In the genomic region with DNA sequence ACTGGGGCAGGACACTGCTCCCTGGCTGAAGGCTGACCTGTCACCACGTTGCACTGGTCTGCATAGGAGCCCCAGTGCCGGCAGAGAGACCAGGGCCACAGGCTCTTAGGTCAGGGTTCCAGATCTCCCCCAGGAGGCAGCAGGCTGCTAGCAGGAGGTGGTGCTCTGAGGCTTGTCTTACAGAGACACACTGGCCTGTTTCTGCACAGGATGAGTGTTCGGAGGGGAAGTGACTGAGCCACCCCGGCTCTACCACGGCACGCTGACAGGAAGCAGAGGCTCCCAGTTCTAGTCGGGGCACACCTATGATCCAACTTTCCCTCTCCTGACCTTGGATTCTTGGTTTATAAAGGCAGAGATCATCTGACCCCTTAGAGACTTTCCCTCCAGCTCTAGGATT, we compare ENCODE assay signal across 12 cellular contexts. TPM values are rescaled to one million over a fixed set of nuclear protein-coding genes. Genes with fewer than 3 reads are reported as not detected.
A peak's percentile ranks its signal among the peaks of the same experiment; 100 is the strongest.
DNase-seq lines count a peak whose midpoint lies in the region; ATAC-seq, FAIRE-seq and TF ChIP-seq lines count a peak whose summit lies in the region.
"Had no signal": no experiment of that assay in that cellular context is flagged by ENCODE, and none has a peak within 500 bp of the region (broad histone marks: within the 10 kb centered on the region; RNA-seq: fewer than 3 reads in every experiment).

No MANE protein-coding gene starts in this region.

- peak; percentile 53 for DNase-seq in GM10266 (ENCODE audit: extremely low spot score)
- peak; percentile 51 for DNase-seq in UCSD-AML1 (lab: John Stamatoyannopoulos, UW; ENCODE audit: unreplicated experiment)
- DNase-seq in activated naive CD4-positive, alpha-beta T cell treated with anti-CD3 and anti-CD28 coated beads, Interleukin-2, amount 50 U/mL, for 72 hours (ENCODE audit: low spot score in 2 of 2), result peak in 1 of 2 donors; percentile 60
- DNase-seq in stimulated activated CD4-positive, alpha-beta T cell treated with anti-CD3 and anti-CD28 coated beads, Interleukin-4, amount 100 ng/mL, for 24 hours, result peak; percentile 61
- no peak for DNase-seq in effector CD8-positive, alpha-beta T cell (lab: John Stamatoyannopoulos, UW)
- DNase-seq in mesenteric fat pad (ENCODE audit: low spot score), result no peak
- no peak for DNase-seq in frontal cortex (ENCODE audit: low spot score in 2 of 2)
- DNase-seq: adrenal gland; gastrocnemius medialis; NK-92 treated with Interleukin-12 subunit alpha and Interleukin-12 subunit beta, amount 100 ng/mL, for 24 hours had no signal

- no peaks in the 10 kb centered on the region for H3K9me3 Mint-ChIP-seq in activated naive CD4-positive, alpha-beta T cell treated with anti-CD3 and anti-CD28 coated beads, Interleukin-2, amount 50 U/mL, for 72 hours
- H3K9me3 Mint-ChIP-seq: neural progenitor cell had no signal

- peaks cover 0 to 6% of the 10 kb centered on the region in 2 donors for H3K36me3 Mint-ChIP-seq in activated naive CD4-positive, alpha-beta T cell treated with anti-CD3 and anti-CD28 coated beads, Interleukin-2, amount 50 U/mL, for 72 hours

- no peak for FAIRE-seq in frontal cortex (lab: Jason Lieb, UNC)

- ATAC-seq in activated naive CD4-positive, alpha-beta T cell treated with anti-CD3 and anti-CD28 coated beads, Interleukin-2, amount 50 U/mL, for 72 hours, result peak; percentile 59 to 68
- ATAC-seq in HG02870 (IDR thresholded peaks at IDR 0.05; ENCODE audit: unreplicated experiment), result no peak
- ATAC-seq: gastrocnemius medialis had no signal

- TF ChIP-seq CTCF in GM10266 (IDR thresholded peaks at IDR 0.05; ENCODE audit: control insufficient read depth, insufficient read depth, low read depth, missing control alignments), result no peak

- H3K27ac Mint-ChIP-seq in activated naive CD4-positive, alpha-beta T cell treated with anti-CD3 and anti-CD28 coated beads, Interleukin-2, amount 50 U/mL, for 72 hours, result peak overlapping the region; percentile 63 to 92
- H3K27ac Mint-ChIP-seq: neural progenitor cell had no signal

RNA-seq across cellular contexts. Expression of gene FBXL22, which starts 8.6 kb away (rescaled TPM):
- under 1 TPM; 0.30 to 0.80 TPM for total RNA-seq in activated naive CD4-positive, alpha-beta T cell treated with anti-CD3 and anti-CD28 coated beads, Interleukin-2, amount 50 U/mL, for 72 hours
- total RNA-seq in mesenteric fat pad (1.0 TPM), frontal cortex (0.82 TPM)

Comparison
In these comparisons a context has a peak if more than half of its experiments do, and no peak if none do; other contexts are left out.
1. DNase-seq: peak in GM10266 (single experiment), UCSD-AML1 (single experiment) and stimulated activated CD4-positive, alpha-beta T cell treated with anti-CD3 and anti-CD28 coated beads, Interleukin-4, amount 100 ng/mL, for 24 hours (single experiment); none in effector CD8-positive, alpha-beta T cell (single experiment), mesenteric fat pad (single experiment) and frontal cortex (0 of 2).